ENCODE assay signal across 11 cellular contexts in genomic region chr6:10957414-10957886, GRCh38.
"Had no signal": no experiment of that assay in that cellular context is flagged by ENCODE, and none has a peak within 500 bp of the region (broad histone marks: within the 10 kb centered on the region; RNA-seq: fewer than 3 reads in every experiment).

No MANE protein-coding gene starts in this region.

- H3K4me3 Mint-ChIP-seq: GM23338, H9, HFFc6 had no signal

- DNase-seq: GM23248, GOT3, H7, H9, HCEC 1CT, HFFc6 had no signal

- ATAC-seq: GM23338, HCT116 had no signal

- H3K27ac Mint-ChIP-seq: GM23338, H9, HFFc6 had no signal

- H3K9me3 Mint-ChIP-seq: GM23338, H9, HFFc6 had no signal

- H3K27ac ChIP-seq: GM23248 had no signal

- H3K4me1 ChIP-seq: HAP-1 had no signal

- H3K9ac ChIP-seq: GM23248 had no signal

- H3K9me3 ChIP-seq: HAP-1 had no signal

- H2AFZ ChIP-seq: GM23248, GM23338 had no signal

- H3K4me2 ChIP-seq: GM23338 had no signal

- FAIRE-seq: H1, H54 had no signal

- H3K4me3 ChIP-seq: GM23248, GM23338, HAP-1 had no signal
